18 cellular contexts compared by ENCODE assay signal in the genomic region with DNA sequence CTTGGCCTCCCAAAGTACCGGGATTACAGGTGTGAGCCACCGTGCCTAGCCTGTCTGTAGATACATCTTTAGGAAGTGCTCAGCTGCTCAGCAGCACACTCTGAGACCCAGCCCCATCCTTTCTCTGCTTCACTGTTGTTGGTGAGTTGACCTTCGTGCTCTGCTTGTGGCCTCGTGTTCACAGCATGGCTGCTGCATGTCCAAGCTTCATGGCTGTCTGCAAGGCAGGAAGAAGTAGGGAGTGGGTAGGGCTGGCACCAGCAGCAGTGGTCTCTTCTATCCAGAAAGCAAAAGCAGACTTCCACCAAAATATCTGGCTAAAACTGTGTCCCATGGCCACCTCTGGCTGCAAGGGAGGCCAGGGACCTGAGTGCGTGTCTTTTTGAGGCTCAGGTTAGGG. TPM values are rescaled to one million over a fixed set of nuclear protein-coding genes. Genes with fewer than 3 reads are reported as not detected.
DNase-seq lines count a peak whose midpoint lies in the region; ATAC-seq, FAIRE-seq and TF ChIP-seq lines count a peak whose summit lies in the region.
"Had no signal": no experiment of that assay in that cellular context is flagged by ENCODE, and none has a peak within 500 bp of the region (broad histone marks: within the 10 kb centered on the region; RNA-seq: fewer than 3 reads in every experiment).

No MANE protein-coding gene starts in this region.

- peaks cover 15% of the 10 kb centered on the region for H3K4me1 Mint-ChIP-seq in stimulated activated effector memory CD8-positive, alpha-beta T cell treated with anti-CD3 and anti-CD28 coated beads, Interleukin-12 subunit alpha, Interleukin-12 subunit beta, amount 100 ng/mL, for 72 hours
- peaks cover 10 to 14% (median 12%) of the 10 kb centered on the region in 3 donors for H3K4me1 Mint-ChIP-seq in T-cell

- H3K4me3 ChIP-seq in BLaER1 treated with 17β-estradiol and CSF1 and Interleukin-3, amounts not matched to agents 10 nM and 100 nM: 0 out of 20 replicates have a peak overlapping the region, but pooled peaks of 1 of the 10 experiments have one; percentile 27
- no peak overlapping the region for H3K4me3 ChIP-seq in neutrophil (ENCODE audit: low read depth in 1 of 2, low read length in 1 of 2)

- peak; percentile 48 for FAIRE-seq in HTR-8/SVneo (lab: Jason Lieb, UNC)
- no peak for FAIRE-seq in GM19239 (lab: Jason Lieb, UNC)
- FAIRE-seq: A204.1, H1 had no signal

- CTCF ChIA-PET in T-cell (lab: Charles Lee): interaction anchor here in 1 of 2 donors (0.7 kb wide), 1 partner anchor 25 kb away, joined by 8 read pairs; no protein-coding TSS in a partner anchor

- H3K9me3 Mint-ChIP-seq in stimulated activated effector memory CD8-positive, alpha-beta T cell treated with anti-CD3 and anti-CD28 coated beads, Interleukin-12 subunit alpha, Interleukin-12 subunit beta, amount 100 ng/mL, for 72 hours: no peaks in the 10 kb centered on the region
- H3K9me3 Mint-ChIP-seq in T-cell: no peaks in the 10 kb centered on the region
- H3K9me3 Mint-ChIP-seq: CD8-positive, alpha-beta T cell; H9; IgD-negative memory B cell had no signal

- H3K4me3 Mint-ChIP-seq in stimulated activated effector memory CD8-positive, alpha-beta T cell treated with anti-CD3 and anti-CD28 coated beads, Interleukin-12 subunit alpha, Interleukin-12 subunit beta, amount 100 ng/mL, for 72 hours: no peak overlapping the region
- H3K4me3 Mint-ChIP-seq in T-cell: no peak overlapping the region
- H3K4me3 Mint-ChIP-seq: CD8-positive, alpha-beta T cell; H9 had no signal

- H3K27me3 ChIP-seq in BLaER1 treated with 17β-estradiol and CSF1 and Interleukin-3, amounts not matched to agents 10 nM and 100 nM: no peaks in the 10 kb centered on the region
- H3K27me3 ChIP-seq in neutrophil: no peaks in the 10 kb centered on the region

- H3K27me3 Mint-ChIP-seq in T-cell: no peaks in the 10 kb centered on the region
- H3K27me3 Mint-ChIP-seq: IgD-negative memory B cell had no signal

- H3K36me3 ChIP-seq in BLaER1 treated with 17β-estradiol and CSF1 and Interleukin-3, amounts not matched to agents 10 nM and 100 nM: peaks cover 39 to 73% (median 56%) of the 10 kb centered on the region in 11 experiments
- no peaks in the 10 kb centered on the region for H3K36me3 ChIP-seq in neutrophil

- peak overlapping the region; percentile 14 for H3K27ac Mint-ChIP-seq in stimulated activated effector memory CD8-positive, alpha-beta T cell treated with anti-CD3 and anti-CD28 coated beads, Interleukin-12 subunit alpha, Interleukin-12 subunit beta, amount 100 ng/mL, for 72 hours
- no peak overlapping the region for H3K27ac Mint-ChIP-seq in T-cell
- H3K27ac Mint-ChIP-seq: CD8-positive, alpha-beta T cell; IgD-negative memory B cell had no signal

- DNase-seq in HTR-8/SVneo (ENCODE audit: insufficient read length, low spot score) (no peak), GM19239 (ENCODE audit: insufficient read length, low spot score) (no peak), T-cell (no peak)
- no peak for DNase-seq in stimulated activated effector memory CD8-positive, alpha-beta T cell treated with anti-CD3 and anti-CD28 coated beads, Interleukin-12 subunit alpha, Interleukin-12 subunit beta, amount 100 ng/mL, for 72 hours (ENCODE audit: low spot score in 2 of 2)
- DNase-seq in NK-92 treated with Interleukin-12 subunit alpha and Interleukin-12 subunit beta, amount 100 ng/mL, for 24 hours (lab: John Stamatoyannopoulos, UW): no peak
- DNase-seq: ACHN; AML-193; Calu3; CD8-positive, alpha-beta T cell; GF-D8; H9; KBM-7 had no signal

- no peaks in the 10 kb centered on the region for H3K9me3 ChIP-seq in BLaER1 treated with 17β-estradiol and CSF1 and Interleukin-3, amounts not matched to agents 10 nM and 100 nM (replicated peaks in 1 of 11)
- no peaks in the 10 kb centered on the region for H3K9me3 ChIP-seq in neutrophil

- peak overlapping the region in 8 of 11 experiments; percentile 69 to 99 (median 94); a peak in 17 of 22 replicates for H3K27ac ChIP-seq in BLaER1 treated with 17β-estradiol and CSF1 and Interleukin-3, amounts not matched to agents 10 nM and 100 nM
- peak overlapping the region; percentile 64 for H3K27ac ChIP-seq in neutrophil

- peaks cover 65 to 87% (median 75%) of the 10 kb centered on the region in 10 experiments for H3K4me1 ChIP-seq in BLaER1 treated with 17β-estradiol and CSF1 and Interleukin-3, amounts not matched to agents 10 nM and 100 nM
- H3K4me1 ChIP-seq in neutrophil (ENCODE audit: control insufficient read depth in 1 of 2, insufficient read depth in 1 of 2, low read depth in 1 of 2, low read length in 1 of 2): peaks cover 97 to 99% of the 10 kb centered on the region in 2 experiments

- ATAC-seq in stimulated activated effector memory CD8-positive, alpha-beta T cell treated with anti-CD3 and anti-CD28 coated beads, Interleukin-12 subunit alpha, Interleukin-12 subunit beta, amount 100 ng/mL, for 72 hours: no peak
- no peak for ATAC-seq in T-cell (replicated peaks in 1 of 4)
- ATAC-seq: CD8-positive, alpha-beta T cell had no signal

- H3K9ac ChIP-seq in BLaER1 treated with 17β-estradiol and CSF1 and Interleukin-3, amounts not matched to agents 10 nM and 100 nM: peak overlapping the region in 10 of 11 experiments; percentile 21 to 65 (median 48); a peak in 15 of 22 replicates

- POLR2A ChIA-PET in T-cell (lab: Charles Lee): no interaction called here

- H4K20me1 ChIP-seq in BLaER1 treated with 17β-estradiol and CSF1 and Interleukin-3, amounts not matched to agents 10 nM and 100 nM: no peaks in the 10 kb centered on the region

- TF ChIP-seq CTCF in neutrophil (IDR thresholded peaks at IDR 0.05): no peak

- peak overlapping the region; percentile 34 to 91 (median 82) for H3K4me2 ChIP-seq in BLaER1 treated with 17β-estradiol and CSF1 and Interleukin-3, amounts not matched to agents 10 nM and 100 nM

- H3K36me3 Mint-ChIP-seq in stimulated activated effector memory CD8-positive, alpha-beta T cell treated with anti-CD3 and anti-CD28 coated beads, Interleukin-12 subunit alpha, Interleukin-12 subunit beta, amount 100 ng/mL, for 72 hours: peaks cover 57% of the 10 kb centered on the region
- H3K36me3 Mint-ChIP-seq in T-cell: peaks cover 33% of the 10 kb centered on the region

RNA-seq across cellular contexts. Expression of gene B3GNT8, which starts 14.2 kb away (rescaled TPM):
- total RNA-seq in T-cell: 1 to 10 TPM in 4 of 5 donors, under 1 TPM in 1; 0.76 to 5.0 (median 1.3) TPM

RNA-seq across cellular contexts. Expression of gene BCKDHA, which starts 15.3 kb away (rescaled TPM):
- 10 to 100 TPM; 13.0 to 28.6 (median 27.0) TPM for total RNA-seq in T-cell

RNA-seq across cellular contexts. Expression of gene EXOSC5, which starts 15.8 kb away (rescaled TPM):
- 10 to 100 TPM; 12.4 to 32.8 (median 27.1) TPM for total RNA-seq in T-cell

RNA-seq across cellular contexts. Expression of gene DMAC2, which starts 26.8 kb away (rescaled TPM):
- 10 to 100 TPM; 19.5 to 33.9 (median 24.7) TPM for total RNA-seq in T-cell

RNA-seq across cellular contexts. Expression of gene ERICH4, which starts 30.0 kb away (rescaled TPM):
- total RNA-seq in T-cell: under 1 TPM in 2 of 5 donors, not detected in 3; 0.29 to 0.55 TPM
- total RNA-seq: Calu3; CD8-positive, alpha-beta T cell; H1; H9; HT-29 had no signal
